In the genomic region with DNA sequence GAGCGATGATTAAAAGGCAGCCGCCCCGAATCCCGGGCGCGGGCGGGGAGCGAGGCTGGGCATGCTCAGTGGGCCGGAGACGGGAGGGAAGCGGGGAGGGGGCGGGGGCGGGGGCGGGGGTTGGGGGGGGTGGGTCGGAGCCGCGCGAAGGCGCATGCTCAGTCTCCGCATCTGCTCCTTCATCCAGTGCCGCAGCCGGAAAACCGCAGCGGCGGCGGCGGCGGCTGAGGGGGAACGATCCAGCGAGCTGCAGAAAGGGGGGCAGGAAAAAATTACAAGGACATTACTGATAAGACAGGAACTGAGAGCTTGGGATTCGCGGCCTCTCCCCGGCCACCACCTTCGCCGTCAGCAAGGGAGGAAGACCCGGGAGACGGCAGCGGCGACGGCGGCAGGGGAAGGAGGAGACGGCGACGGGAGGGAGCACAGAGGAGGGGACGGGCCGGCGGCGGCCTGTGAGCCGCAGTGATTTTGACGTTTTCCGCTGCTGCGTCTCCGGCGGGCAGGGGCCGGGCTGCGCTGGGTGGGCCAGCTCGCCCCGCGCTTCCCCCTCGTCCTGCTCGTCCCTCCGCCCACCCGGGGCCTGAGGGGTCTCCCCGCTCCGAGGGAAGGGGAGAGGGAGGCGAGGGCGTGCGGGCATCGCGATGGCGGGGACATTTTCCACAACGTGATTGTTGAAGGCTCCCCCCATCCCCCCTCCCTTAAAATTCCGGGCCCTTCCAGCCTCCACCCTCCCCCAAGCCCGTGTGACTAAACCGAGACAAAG, we compare ENCODE assay signal across 1 cellular context.
TF ChIP-seq lines count a peak whose summit lies in the region.

A gene with protein sequence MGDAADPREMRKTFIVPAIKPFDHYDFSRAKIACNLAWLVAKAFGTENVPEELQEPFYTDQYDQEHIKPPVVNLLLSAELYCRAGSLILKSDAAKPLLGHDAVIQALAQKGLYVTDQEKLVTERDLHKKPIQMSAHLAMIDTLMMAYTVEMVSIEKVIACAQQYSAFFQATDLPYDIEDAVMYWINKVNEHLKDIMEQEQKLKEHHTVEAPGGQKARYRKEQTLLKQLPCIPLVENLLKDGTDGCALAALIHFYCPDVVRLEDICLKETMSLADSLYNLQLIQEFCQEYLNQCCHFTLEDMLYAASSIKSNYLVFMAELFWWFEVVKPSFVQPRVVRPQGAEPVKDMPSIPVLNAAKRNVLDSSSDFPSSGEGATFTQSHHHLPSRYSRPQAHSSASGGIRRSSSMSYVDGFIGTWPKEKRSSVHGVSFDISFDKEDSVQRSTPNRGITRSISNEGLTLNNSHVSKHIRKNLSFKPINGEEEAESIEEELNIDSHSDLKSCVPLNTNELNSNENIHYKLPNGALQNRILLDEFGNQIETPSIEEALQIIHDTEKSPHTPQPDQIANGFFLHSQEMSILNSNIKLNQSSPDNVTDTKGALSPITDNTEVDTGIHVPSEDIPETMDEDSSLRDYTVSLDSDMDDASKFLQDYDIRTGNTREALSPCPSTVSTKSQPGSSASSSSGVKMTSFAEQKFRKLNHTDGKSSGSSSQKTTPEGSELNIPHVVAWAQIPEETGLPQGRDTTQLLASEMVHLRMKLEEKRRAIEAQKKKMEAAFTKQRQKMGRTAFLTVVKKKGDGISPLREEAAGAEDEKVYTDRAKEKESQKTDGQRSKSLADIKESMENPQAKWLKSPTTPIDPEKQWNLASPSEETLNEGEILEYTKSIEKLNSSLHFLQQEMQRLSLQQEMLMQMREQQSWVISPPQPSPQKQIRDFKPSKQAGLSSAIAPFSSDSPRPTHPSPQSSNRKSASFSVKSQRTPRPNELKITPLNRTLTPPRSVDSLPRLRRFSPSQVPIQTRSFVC (N-terminal part only) (plus strand): TSS at position 161 of the 766 bp plus-strand sequence. CDS start 935 bp downstream, outside the sequence.

TF ChIP-seq in HEK293, 187 proteins besides CTCF, POLR2A, EP300 and RAD21 (continued from another document and continues in another):
- TF ChIP-seq, protein P1, sequence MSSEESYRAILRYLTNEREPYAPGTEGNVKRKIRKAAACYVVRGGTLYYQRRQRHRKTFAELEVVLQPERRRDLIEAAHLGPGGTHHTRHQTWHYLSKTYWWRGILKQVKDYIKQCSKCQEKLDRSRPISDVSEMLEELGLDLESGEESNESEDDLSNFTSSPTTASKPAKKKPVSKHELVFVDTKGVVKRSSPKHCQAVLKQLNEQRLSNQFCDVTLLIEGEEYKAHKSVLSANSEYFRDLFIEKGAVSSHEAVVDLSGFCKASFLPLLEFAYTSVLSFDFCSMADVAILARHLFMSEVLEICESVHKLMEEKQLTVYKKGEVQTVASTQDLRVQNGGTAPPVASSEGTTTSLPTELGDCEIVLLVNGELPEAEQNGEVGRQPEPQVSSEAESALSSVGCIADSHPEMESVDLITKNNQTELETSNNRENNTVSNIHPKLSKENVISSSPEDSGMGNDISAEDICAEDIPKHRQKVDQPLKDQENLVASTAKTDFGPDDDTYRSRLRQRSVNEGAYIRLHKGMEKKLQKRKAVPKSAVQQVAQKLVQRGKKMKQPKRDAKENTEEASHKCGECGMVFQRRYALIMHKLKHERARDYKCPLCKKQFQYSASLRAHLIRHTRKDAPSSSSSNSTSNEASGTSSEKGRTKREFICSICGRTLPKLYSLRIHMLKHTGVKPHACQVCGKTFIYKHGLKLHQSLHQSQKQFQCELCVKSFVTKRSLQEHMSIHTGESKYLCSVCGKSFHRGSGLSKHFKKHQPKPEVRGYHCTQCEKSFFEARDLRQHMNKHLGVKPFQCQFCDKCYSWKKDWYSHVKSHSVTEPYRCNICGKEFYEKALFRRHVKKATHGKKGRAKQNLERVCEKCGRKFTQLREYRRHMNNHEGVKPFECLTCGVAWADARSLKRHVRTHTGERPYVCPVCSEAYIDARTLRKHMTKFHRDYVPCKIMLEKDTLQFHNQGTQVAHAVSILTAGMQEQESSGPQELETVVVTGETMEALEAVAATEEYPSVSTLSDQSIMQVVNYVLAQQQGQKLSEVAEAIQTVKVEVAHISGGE (tag by site-specific recombination; conservative IDR thresholded peaks at IDR 0.05; ENCODE audit: low read depth), result peak; percentile 63
- TF ChIP-seq ZNF664 (tag by site-specific recombination; IDR thresholded peaks at IDR 0.05), result no peak
- no peak for TF ChIP-seq ZNF837 (tag by site-specific recombination; IDR thresholded peaks at IDR 0.05)
- TF ChIP-seq KLF1 (tag by site-specific recombination; IDR thresholded peaks at IDR 0.05), result no peak; the same call in 1 of the 2 replicates
- TF ChIP-seq ZNF324 (tag by site-specific recombination; IDR thresholded peaks at IDR 0.05), result peak; percentile 70; the same call in 1 of the 2 replicates
- no peak for TF ChIP-seq ZNF202 (tag by site-specific recombination; IDR thresholded peaks at IDR 0.05; ENCODE audit: borderline replicate concordance)
- no peak for TF ChIP-seq ZSCAN23 (tag by site-specific recombination; IDR thresholded peaks at IDR 0.05)
- no peak for TF ChIP-seq ZNF791 (tag by site-specific recombination; IDR thresholded peaks at IDR 0.05)
- TF ChIP-seq, protein P2, sequence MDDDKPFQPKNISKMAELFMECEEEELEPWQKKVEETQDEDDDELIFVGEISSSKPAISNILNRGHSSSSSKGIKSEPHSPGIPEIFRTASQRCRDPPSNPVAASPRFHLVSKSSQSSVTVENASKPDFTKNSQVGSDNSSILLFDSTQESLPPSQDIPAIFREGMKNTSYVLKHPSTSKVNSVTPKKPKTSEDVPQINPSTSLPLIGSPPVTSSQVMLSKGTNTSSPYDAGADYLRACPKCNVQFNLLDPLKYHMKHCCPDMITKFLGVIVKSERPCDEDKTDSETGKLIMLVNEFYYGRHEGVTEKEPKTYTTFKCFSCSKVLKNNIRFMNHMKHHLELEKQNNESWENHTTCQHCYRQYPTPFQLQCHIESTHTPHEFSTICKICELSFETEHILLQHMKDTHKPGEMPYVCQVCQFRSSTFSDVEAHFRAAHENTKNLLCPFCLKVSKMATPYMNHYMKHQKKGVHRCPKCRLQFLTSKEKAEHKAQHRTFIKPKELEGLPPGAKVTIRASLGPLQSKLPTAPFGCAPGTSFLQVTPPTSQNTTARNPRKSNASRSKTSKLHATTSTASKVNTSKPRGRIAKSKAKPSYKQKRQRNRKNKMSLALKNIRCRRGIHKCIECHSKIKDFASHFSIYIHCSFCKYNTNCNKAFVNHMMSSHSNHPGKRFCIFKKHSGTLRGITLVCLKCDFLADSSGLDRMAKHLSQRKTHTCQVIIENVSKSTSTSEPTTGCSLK (tag by site-specific recombination; IDR thresholded peaks at IDR 0.05), result no peak
- TF ChIP-seq ZBTB17 (tag by site-specific recombination; IDR thresholded peaks at IDR 0.05), result no peak; the same call in 1 of the 2 replicates
- no peak for TF ChIP-seq GLI2 (tag by site-specific recombination; IDR thresholded peaks at IDR 0.05; ENCODE audit: borderline replicate concordance, low read depth)
- TF ChIP-seq, protein P3, sequence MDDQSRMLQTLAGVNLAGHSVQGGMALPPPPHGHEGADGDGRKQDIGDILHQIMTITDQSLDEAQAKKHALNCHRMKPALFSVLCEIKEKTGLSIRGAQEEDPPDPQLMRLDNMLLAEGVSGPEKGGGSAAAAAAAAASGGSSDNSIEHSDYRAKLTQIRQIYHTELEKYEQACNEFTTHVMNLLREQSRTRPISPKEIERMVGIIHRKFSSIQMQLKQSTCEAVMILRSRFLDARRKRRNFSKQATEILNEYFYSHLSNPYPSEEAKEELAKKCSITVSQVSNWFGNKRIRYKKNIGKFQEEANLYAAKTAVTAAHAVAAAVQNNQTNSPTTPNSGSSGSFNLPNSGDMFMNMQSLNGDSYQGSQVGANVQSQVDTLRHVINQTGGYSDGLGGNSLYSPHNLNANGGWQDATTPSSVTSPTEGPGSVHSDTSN (CRISPR knock-in tag; IDR thresholded peaks at IDR 0.05), result no peak
- TF ChIP-seq ZNF10 (tag by site-specific recombination; IDR thresholded peaks at IDR 0.05), result peak; percentile 92
- no peak for TF ChIP-seq ZNF311 (tag by site-specific recombination; IDR thresholded peaks at IDR 0.05; ENCODE audit: borderline replicate concordance)
- TF ChIP-seq, protein P4, sequence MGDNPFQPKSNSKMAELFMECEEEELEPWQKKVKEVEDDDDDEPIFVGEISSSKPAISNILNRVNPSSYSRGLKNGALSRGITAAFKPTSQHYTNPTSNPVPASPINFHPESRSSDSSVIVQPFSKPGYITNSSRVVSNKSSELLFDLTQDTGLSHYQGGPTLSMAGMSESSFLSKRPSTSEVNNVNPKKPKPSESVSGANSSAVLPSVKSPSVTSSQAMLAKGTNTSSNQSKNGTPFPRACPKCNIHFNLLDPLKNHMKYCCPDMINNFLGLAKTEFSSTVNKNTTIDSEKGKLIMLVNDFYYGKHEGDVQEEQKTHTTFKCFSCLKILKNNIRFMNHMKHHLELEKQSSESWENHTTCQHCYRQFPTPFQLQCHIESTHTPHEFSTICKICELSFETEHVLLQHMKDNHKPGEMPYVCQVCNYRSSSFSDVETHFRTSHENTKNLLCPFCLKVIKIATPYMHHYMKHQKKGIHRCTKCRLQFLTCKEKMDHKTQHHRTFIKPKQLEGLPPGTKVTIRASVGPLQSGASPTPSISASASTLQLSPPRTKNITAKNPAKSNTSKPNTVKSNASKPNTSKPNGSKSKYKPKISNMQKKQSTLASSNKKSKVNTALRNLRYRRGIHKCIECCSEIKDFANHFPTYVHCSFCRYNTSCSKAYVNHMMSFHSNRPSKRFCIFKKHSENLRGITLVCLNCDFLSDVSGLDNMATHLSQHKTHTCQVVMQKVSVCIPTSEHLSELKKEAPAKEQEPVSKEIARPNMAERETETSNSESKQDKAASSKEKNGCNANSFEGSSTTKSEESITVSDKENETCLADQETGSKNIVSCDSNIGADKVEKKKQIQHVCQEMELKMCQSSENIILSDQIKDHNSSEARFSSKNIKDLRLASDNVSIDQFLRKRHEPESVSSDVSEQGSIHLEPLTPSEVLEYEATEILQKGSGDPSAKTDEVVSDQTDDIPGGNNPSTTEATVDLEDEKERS (tag by site-specific recombination; IDR thresholded peaks at IDR 0.05), result no peak
- no peak for TF ChIP-seq ZNF211 (tag by site-specific recombination; IDR thresholded peaks at IDR 0.05; ENCODE audit: low read depth)
- peak; percentile 84 for TF ChIP-seq ZBTB48 (tag by site-specific recombination; IDR thresholded peaks at IDR 0.05)
- no peak for TF ChIP-seq ZNF510 (tag by site-specific recombination; IDR thresholded peaks at IDR 0.05; ENCODE audit: insufficient replicate concordance)
- no peak for TF ChIP-seq RBAK (tag by site-specific recombination; IDR thresholded peaks at IDR 0.05)
- TF ChIP-seq, protein P5, sequence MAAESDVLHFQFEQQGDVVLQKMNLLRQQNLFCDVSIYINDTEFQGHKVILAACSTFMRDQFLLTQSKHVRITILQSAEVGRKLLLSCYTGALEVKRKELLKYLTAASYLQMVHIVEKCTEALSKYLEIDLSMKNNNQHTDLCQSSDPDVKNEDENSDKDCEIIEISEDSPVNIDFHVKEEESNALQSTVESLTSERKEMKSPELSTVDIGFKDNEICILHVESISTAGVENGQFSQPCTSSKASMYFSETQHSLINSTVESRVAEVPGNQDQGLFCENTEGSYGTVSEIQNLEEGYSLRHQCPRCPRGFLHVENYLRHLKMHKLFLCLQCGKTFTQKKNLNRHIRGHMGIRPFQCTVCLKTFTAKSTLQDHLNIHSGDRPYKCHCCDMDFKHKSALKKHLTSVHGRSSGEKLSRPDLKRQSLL (tag by site-specific recombination; IDR thresholded peaks at IDR 0.05), result no peak
- TF ChIP-seq ZNF366 (tag by site-specific recombination; conservative IDR thresholded peaks at IDR 0.05), result no peak
- TF ChIP-seq, protein P6, sequence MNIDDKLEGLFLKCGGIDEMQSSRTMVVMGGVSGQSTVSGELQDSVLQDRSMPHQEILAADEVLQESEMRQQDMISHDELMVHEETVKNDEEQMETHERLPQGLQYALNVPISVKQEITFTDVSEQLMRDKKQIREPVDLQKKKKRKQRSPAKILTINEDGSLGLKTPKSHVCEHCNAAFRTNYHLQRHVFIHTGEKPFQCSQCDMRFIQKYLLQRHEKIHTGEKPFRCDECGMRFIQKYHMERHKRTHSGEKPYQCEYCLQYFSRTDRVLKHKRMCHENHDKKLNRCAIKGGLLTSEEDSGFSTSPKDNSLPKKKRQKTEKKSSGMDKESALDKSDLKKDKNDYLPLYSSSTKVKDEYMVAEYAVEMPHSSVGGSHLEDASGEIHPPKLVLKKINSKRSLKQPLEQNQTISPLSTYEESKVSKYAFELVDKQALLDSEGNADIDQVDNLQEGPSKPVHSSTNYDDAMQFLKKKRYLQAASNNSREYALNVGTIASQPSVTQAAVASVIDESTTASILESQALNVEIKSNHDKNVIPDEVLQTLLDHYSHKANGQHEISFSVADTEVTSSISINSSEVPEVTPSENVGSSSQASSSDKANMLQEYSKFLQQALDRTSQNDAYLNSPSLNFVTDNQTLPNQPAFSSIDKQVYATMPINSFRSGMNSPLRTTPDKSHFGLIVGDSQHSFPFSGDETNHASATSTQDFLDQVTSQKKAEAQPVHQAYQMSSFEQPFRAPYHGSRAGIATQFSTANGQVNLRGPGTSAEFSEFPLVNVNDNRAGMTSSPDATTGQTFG (tag by site-specific recombination; IDR thresholded peaks at IDR 0.05; ENCODE audit: borderline replicate concordance), result no peak
- no peak for TF ChIP-seq ZNF549 (tag by site-specific recombination; IDR thresholded peaks at IDR 0.05)
- no peak for TF ChIP-seq ZNF274 (IDR thresholded peaks at IDR 0.05; ENCODE audit: low read length)
- TF ChIP-seq ZNF274 (tag by site-specific recombination; IDR thresholded peaks at IDR 0.05; ENCODE audit: borderline replicate concordance), result no peak
- TF ChIP-seq SP2 (tag by site-specific recombination; IDR thresholded peaks at IDR 0.05), result peak; percentile 77
- TF ChIP-seq ZBTB8A (tag by site-specific recombination; IDR thresholded peaks at IDR 0.05), result peak; percentile 37
- TF ChIP-seq ZNF600 (tag by site-specific recombination; IDR thresholded peaks at IDR 0.05), result peak; percentile 84
- no peak for TF ChIP-seq ZNF16 (tag by site-specific recombination; IDR thresholded peaks at IDR 0.05; ENCODE audit: low read depth)
- TF ChIP-seq, protein P7, sequence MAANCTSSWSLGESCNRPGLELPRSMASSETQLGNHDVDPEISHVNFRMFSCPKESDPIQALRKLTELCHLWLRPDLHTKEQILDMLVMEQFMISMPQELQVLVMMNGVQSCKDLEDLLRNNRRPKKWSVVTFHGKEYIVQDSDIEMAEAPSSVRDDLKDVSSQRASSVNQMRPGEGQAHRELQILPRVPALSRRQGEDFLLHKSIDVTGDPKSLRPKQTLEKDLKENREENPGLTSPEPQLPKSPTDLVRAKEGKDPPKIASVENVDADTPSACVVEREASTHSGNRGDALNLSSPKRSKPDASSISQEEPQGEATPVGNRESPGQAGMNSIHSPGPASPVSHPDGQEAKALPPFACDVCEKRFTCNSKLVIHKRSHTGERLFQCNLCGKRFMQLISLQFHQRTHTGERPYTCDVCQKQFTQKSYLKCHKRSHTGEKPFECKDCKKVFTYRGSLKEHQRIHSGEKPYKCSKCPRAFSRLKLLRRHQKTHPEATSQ (tag by site-specific recombination; IDR thresholded peaks at IDR 0.05), result peak; percentile 86; the same call in 1 of the 2 replicates
- peak; percentile 67; the same call in 1 of the 2 replicates for TF ChIP-seq ZNF561 (tag by site-specific recombination; IDR thresholded peaks at IDR 0.05; ENCODE audit: borderline replicate concordance)
- TF ChIP-seq, protein P8, sequence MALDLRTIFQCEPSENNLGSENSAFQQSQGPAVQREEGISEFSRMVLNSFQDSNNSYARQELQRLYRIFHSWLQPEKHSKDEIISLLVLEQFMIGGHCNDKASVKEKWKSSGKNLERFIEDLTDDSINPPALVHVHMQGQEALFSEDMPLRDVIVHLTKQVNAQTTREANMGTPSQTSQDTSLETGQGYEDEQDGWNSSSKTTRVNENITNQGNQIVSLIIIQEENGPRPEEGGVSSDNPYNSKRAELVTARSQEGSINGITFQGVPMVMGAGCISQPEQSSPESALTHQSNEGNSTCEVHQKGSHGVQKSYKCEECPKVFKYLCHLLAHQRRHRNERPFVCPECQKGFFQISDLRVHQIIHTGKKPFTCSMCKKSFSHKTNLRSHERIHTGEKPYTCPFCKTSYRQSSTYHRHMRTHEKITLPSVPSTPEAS (tag by site-specific recombination; IDR thresholded peaks at IDR 0.05), result 0 out of 2 replicates have a peak, but pooled peaks have one; percentile 26
- no peak for TF ChIP-seq ZNF175 (tag by site-specific recombination; IDR thresholded peaks at IDR 0.05)
- TF ChIP-seq ZBTB21 (tag by site-specific recombination; IDR thresholded peaks at IDR 0.05), result no peak; the same call in 1 of the 2 replicates
